In the genomic region with DNA sequence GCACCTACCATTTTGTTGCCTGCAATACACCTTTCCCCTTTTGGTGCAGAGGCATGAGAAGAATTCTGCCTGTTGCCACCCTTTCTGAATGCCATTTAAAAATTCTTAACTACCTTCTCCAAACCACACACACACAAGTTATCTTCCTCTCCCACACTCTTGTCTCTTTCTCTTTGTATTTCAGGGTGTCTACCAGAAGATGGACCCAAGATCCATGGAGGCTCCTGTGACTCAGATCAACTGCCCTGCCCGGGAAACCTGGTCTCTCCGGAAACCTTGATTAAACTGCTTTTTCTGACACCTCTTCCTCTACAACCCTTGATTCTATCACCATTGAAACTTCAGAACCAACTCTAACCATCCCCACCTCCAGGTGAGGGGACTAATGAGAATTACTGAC, we compare ENCODE assay signal across 11 cellular contexts. TPM values are rescaled to one million over a fixed set of nuclear protein-coding genes. Genes with fewer than 3 reads are reported as not detected.
A peak's percentile ranks its signal among the peaks of the same experiment; 100 is the strongest.
DNase-seq lines count a peak whose midpoint lies in the region; ATAC-seq, FAIRE-seq and TF ChIP-seq lines count a peak whose summit lies in the region.
"Had no signal": no experiment of that assay in that cellular context is flagged by ENCODE, and none has a peak within 500 bp of the region (broad histone marks: within the 10 kb centered on the region; RNA-seq: fewer than 3 reads in every experiment).

No MANE protein-coding gene starts in this region.

- FAIRE-seq in H54 (lab: Jason Lieb, UNC): no peak
- FAIRE-seq: HTR-8/SVneo, TTC549 had no signal

- no peaks in the 10 kb centered on the region for H3K9me3 ChIP-seq in adipocyte (ENCODE audit: control insufficient read depth, low read length)

- intact Hi-C loops in Calu3 (cut with micrococcal nuclease; ENCODE audit: unreplicated experiment): loop anchor here (1.0 to 5.0 kb wide), 2 partner anchors 62 to 75 kb away; partner anchors contain the start of gene ADAMTSL4

- peaks cover 11% of the 10 kb centered on the region for H3K4me1 ChIP-seq in adipocyte (ENCODE audit: control insufficient read depth, insufficient read depth, low read length)

- CTCF ChIA-PET in Calu3 (lab: Charles Lee): no interaction called here

- TF ChIP-seq CTCF in Calu3 (IDR thresholded peaks at IDR 0.05; ENCODE audit: unreplicated experiment): no peak

- peaks cover 16% of the 10 kb centered on the region for H3K36me3 Mint-ChIP-seq in Calu3 (ENCODE audit: insufficient read depth, unreplicated experiment)
- peaks cover 6% of the 10 kb centered on the region for H3K36me3 Mint-ChIP-seq in IgD-negative memory B cell

- no peak overlapping the region for H3K27ac Mint-ChIP-seq in Calu3 (ENCODE audit: unreplicated experiment)
- peak overlapping the region in 2 of 3 donors; percentile 5 to 17 for H3K27ac Mint-ChIP-seq in IgD-negative memory B cell

- no peaks in the 10 kb centered on the region for H3K9me3 Mint-ChIP-seq in Calu3 (ENCODE audit: low read depth, unreplicated experiment)
- H3K9me3 Mint-ChIP-seq in IgD-negative memory B cell: no peaks in the 10 kb centered on the region

- H3K9ac ChIP-seq in adipocyte (ENCODE audit: low read length): peak overlapping the region; percentile 34

- no peak overlapping the region for H3K4me3 ChIP-seq in adipocyte (ENCODE audit: low read length)

- peaks cover 12% of the 10 kb centered on the region for H3K4me1 Mint-ChIP-seq in Calu3 (ENCODE audit: low read depth, unreplicated experiment)
- H3K4me1 Mint-ChIP-seq in IgD-negative memory B cell: peaks cover 7 to 14% (median 13%) of the 10 kb centered on the region in 3 donors

- H3K36me3 ChIP-seq in adipocyte (ENCODE audit: control insufficient read depth, insufficient read depth, low read length, severe bottlenecking): peaks cover 9% of the 10 kb centered on the region

- H3K27me3 ChIP-seq in adipocyte (replicated peaks; ENCODE audit: control insufficient read depth, insufficient read depth, low read length): no peaks in the 10 kb centered on the region

- no peak overlapping the region for H3K4me3 Mint-ChIP-seq in Calu3 (ENCODE audit: low read depth, unreplicated experiment)
- H3K4me3 Mint-ChIP-seq in IgD-negative memory B cell: peak overlapping the region in 2 of 4 donors; percentile 22 to 34

- BruUV-seq in Calu3 (replicated peaks; lab: Mats Ljungman, UMichigan): no TSS peak

- DNase-seq in Calu3: peak; percentile 26
- peak; percentile 45 for DNase-seq in adipocyte (ENCODE audit: low read depth)
- DNase-seq in mesenteric fat pad (ENCODE audit: low spot score): peak; percentile 30
- no peak for DNase-seq in H54 (ENCODE audit: insufficient read length, low spot score)
- no peak for DNase-seq in islet precursor cell
- DNase-seq in NCI-H1417 treated with DMSO at 0.1 percent for 48 hours (lab: John Stamatoyannopoulos, UW): no peak

- H3K27me3 Mint-ChIP-seq in Calu3 (ENCODE audit: unreplicated experiment) (no peaks in the 10 kb centered on the region), IgD-negative memory B cell (no peaks in the 10 kb centered on the region)

- no peak for ATAC-seq in GM21423 (IDR thresholded peaks at IDR 0.05; ENCODE audit: unreplicated experiment)

- no peak for TF ChIP-seq POLR2A in H54 (IDR thresholded peaks at IDR 0.05; ENCODE audit: low read depth, low read length)

RNA-seq across cellular contexts. Expression of gene TARS2, which starts 2.4 kb away (rescaled TPM):
- total RNA-seq in Calu3 (2022) (42.2 and 51.7 TPM in 2 replicates), mesenteric fat pad (14.0 TPM)
- 37.4 TPM for polyA plus RNA-seq in IgD-negative memory B cell

RNA-seq across cellular contexts. Expression of gene ECM1, which starts 23.0 kb away (rescaled TPM):
- total RNA-seq in Calu3 (2022) (1.6 and 2.8 TPM in 2 replicates), mesenteric fat pad (33.1 TPM)
- polyA plus RNA-seq in IgD-negative memory B cell: 0.11 TPM

RNA-seq across cellular contexts. Expression of gene FALEC, which starts 30.7 kb away (rescaled TPM):
- 0.71 TPM in 1 of 2 replicates, not detected in the other for total RNA-seq in Calu3 (2022)
- 1.0 TPM for polyA plus RNA-seq in IgD-negative memory B cell
- not detected for total RNA-seq in mesenteric fat pad
- total RNA-seq: temporal lobe had no signal

Comparison
In these comparisons a context has a peak if more than half of its experiments do, and no peak if none do; other contexts are left out.
1. DNase-seq: peak in Calu3 (single experiment), adipocyte (single experiment) and mesenteric fat pad (single experiment); none in H54 (single experiment), islet precursor cell (single experiment) and NCI-H1417 treated with DMSO at 0.1 percent for 48 hours (single experiment).